ENCODE assay signal across 7 cellular contexts in genomic region chr7:3301831-3302618, GRCh38. TPM values are rescaled to one million over a fixed set of nuclear protein-coding genes. Genes with fewer than 3 reads are reported as not detected.
DNase-seq lines count a peak whose midpoint lies in the region; ATAC-seq and TF ChIP-seq lines count a peak whose summit lies in the region.

No MANE protein-coding gene starts in this region.

- peak overlapping the region; percentile 74 for H3K4me3 Mint-ChIP-seq in activated naive CD8-positive, alpha-beta T cell treated with anti-CD3 and anti-CD28 coated beads for 36 hours

- H3K36me3 Mint-ChIP-seq in activated naive CD8-positive, alpha-beta T cell treated with anti-CD3 and anti-CD28 coated beads for 36 hours, result no peaks in the 10 kb centered on the region

- H3K9me3 Mint-ChIP-seq in activated naive CD8-positive, alpha-beta T cell treated with anti-CD3 and anti-CD28 coated beads for 36 hours, result no peaks in the 10 kb centered on the region

- H3K4me3 ChIP-seq in iPS-11a (ENCODE audit: low read depth, low read length), result peak overlapping the region; percentile 60

- peak; percentile 22 for DNase-seq in GM20000 (ENCODE audit: low spot score)
- DNase-seq in NCI-H748 (lab: John Stamatoyannopoulos, UW; ENCODE audit: unreplicated experiment), result peak; percentile 76
- DNase-seq in activated naive CD8-positive, alpha-beta T cell treated with anti-CD3 and anti-CD28 coated beads for 36 hours, result peak; percentile 14
- DNase-seq in retina, result peak; percentile 57

- ATAC-seq in GM21723 (IDR thresholded peaks at IDR 0.05; ENCODE audit: unreplicated experiment) (no peak), GM21390 (IDR thresholded peaks at IDR 0.05; ENCODE audit: unreplicated experiment) (no peak)

- H3K27ac Mint-ChIP-seq in activated naive CD8-positive, alpha-beta T cell treated with anti-CD3 and anti-CD28 coated beads for 36 hours, result no peak overlapping the region

- H3K27me3 Mint-ChIP-seq in activated naive CD8-positive, alpha-beta T cell treated with anti-CD3 and anti-CD28 coated beads for 36 hours, result peaks cover 32% of the 10 kb centered on the region

- TF ChIP-seq CTCF in GM20000 (IDR thresholded peaks at IDR 0.05; ENCODE audit: extremely low read depth, missing control alignments), result no peak

- peaks cover 7% of the 10 kb centered on the region for H3K4me1 Mint-ChIP-seq in activated naive CD8-positive, alpha-beta T cell treated with anti-CD3 and anti-CD28 coated beads for 36 hours

RNA-seq across cellular contexts. Expression of gene SDK1, which starts 1.0 kb away (rescaled TPM):
- under 1 TPM; 0.49 to 0.54 TPM for total RNA-seq in activated naive CD8-positive, alpha-beta T cell treated with anti-CD3 and anti-CD28 coated beads for 36 hours

Comparison
In these comparisons a context has a peak if more than half of its experiments do, and no peak if none do; other contexts are left out.
1. DNase-seq: peak in every context shown above with its lines; median percentile 76 in NCI-H748; 57 in retina; 22 in GM20000; 14 in activated naive CD8-positive, alpha-beta T cell treated with anti-CD3 and anti-CD28 coated beads for 36 hours.